In the genomic region with DNA sequence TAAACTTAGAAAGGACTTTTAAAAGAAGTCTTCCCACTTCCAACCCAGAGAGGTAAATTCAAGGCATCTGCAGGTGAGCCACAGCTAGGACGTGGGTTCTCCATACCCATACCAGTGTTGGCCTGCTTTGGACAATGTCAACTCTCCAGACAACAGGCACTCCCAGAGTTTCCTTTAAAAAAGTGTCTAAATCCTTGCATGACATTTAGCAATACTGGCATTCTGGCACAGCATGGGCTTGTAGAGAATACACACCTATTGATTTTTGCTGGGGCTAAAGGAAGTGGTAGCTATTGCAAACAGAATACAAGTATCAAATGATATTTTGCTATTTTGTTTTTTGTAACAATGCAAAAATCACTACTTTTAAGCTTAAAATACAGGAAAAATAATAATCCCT, we compare ENCODE assay signal across 1 cellular context.
TF ChIP-seq lines count a peak whose summit lies in the region.

No MANE protein-coding gene starts in this region.

TF ChIP-seq in endothelial cell of umbilical vein, 7 proteins besides CTCF, POLR2A, EP300 and RAD21:
- no peak for TF ChIP-seq MYC (IDR thresholded peaks at IDR 0.05; ENCODE audit: low read depth, low read length)
- no peak for TF ChIP-seq FOS (IDR thresholded peaks at IDR 0.05; ENCODE audit: borderline replicate concordance, insufficient read depth, low read length)
- no peak for TF ChIP-seq GATA2 (IDR thresholded peaks at IDR 0.05; ENCODE audit: insufficient read depth, insufficient read length, low read depth, low read length)
- no peak for TF ChIP-seq EZH2 (IDR thresholded peaks at IDR 0.05; ENCODE audit: borderline replicate concordance, low read depth, low read length, severe bottlenecking)
- TF ChIP-seq, protein P1, sequence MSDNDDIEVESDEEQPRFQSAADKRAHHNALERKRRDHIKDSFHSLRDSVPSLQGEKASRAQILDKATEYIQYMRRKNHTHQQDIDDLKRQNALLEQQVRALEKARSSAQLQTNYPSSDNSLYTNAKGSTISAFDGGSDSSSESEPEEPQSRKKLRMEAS (IDR thresholded peaks at IDR 0.05; ENCODE audit: insufficient read depth, insufficient read length) = no peak
- TF ChIP-seq POLR2AphosphoS5 (IDR thresholded peaks at IDR 0.05; ENCODE audit: insufficient read depth, low read depth, low read length) = no peak
